ENCODE assay signal across 25 cellular contexts in the genomic region with DNA sequence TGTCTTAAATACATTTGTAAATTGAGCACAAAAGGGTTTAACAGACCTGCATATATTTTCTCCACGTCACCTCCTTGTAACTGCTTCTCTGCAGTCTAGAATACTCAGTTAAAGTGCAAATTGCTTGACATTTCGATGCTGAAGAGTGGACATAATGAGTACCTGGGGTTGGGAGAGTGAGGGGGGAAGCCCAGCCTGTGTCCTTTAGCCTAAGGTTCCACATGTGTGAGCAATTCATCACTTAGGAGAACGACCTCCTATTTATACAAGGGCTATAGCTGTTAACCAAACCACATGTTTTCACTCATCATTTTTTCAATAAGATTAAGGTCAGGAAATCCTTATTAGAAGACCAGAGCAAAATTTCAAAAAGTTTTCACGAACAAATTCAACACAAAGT.
"Had no signal": no experiment of that assay in that cellular context is flagged by ENCODE, and none has a peak within 500 bp of the region (broad histone marks: within the 10 kb centered on the region; RNA-seq: fewer than 3 reads in every experiment).

No MANE protein-coding gene starts in this region.

- H3K4me3 ChIP-seq: adrenal gland, PC-9 had no signal

- H3K27me3 Mint-ChIP-seq: activated CD4-positive, alpha-beta T cell treated with anti-CD3 and anti-CD28 coated beads, Interleukin-2, amount 10 ng/mL, durations not matched to agents 7 days and 5 days; activated CD8-positive, alpha-beta T cell treated with anti-CD3 and anti-CD28 coated beads for 36 hours; activated naive CD8-positive, alpha-beta T cell treated with anti-CD3 and anti-CD28 coated beads, Interleukin-2, amount 10 ng/mL, durations not matched to agents 7 days and 5 days; brain; T-cell had no signal

- H3K4me1 ChIP-seq: adrenal gland had no signal

- H3K4me3 Mint-ChIP-seq: activated CD4-positive, alpha-beta T cell treated with anti-CD3 and anti-CD28 coated beads, Interleukin-2, amount 10 ng/mL, durations not matched to agents 7 days and 5 days; activated CD8-positive, alpha-beta T cell treated with anti-CD3 and anti-CD28 coated beads for 36 hours; activated naive CD8-positive, alpha-beta T cell treated with anti-CD3 and anti-CD28 coated beads, Interleukin-2, amount 10 ng/mL, durations not matched to agents 7 days and 5 days; brain; T-cell had no signal

- H3K27me3 ChIP-seq: adrenal gland had no signal

- H3K4me1 Mint-ChIP-seq: activated CD4-positive, alpha-beta T cell treated with anti-CD3 and anti-CD28 coated beads, Interleukin-2, amount 10 ng/mL, durations not matched to agents 7 days and 5 days; activated naive CD8-positive, alpha-beta T cell treated with anti-CD3 and anti-CD28 coated beads, Interleukin-2, amount 10 ng/mL, durations not matched to agents 7 days and 5 days; T-cell had no signal

- H2AFZ ChIP-seq: PC-9 had no signal

- ATAC-seq: activated CD8-positive, alpha-beta T cell treated with anti-CD3 and anti-CD28 coated beads for 36 hours; T-cell had no signal

- H3K36me3 Mint-ChIP-seq: activated naive CD8-positive, alpha-beta T cell treated with anti-CD3 and anti-CD28 coated beads, Interleukin-2, amount 10 ng/mL, durations not matched to agents 7 days and 5 days; brain; T-cell had no signal

- H3K9me3 ChIP-seq: adrenal gland had no signal

- H3K36me3 ChIP-seq: adrenal gland had no signal

- H3K27ac Mint-ChIP-seq: activated CD4-positive, alpha-beta T cell treated with anti-CD3 and anti-CD28 coated beads, Interleukin-2, amount 10 ng/mL, durations not matched to agents 7 days and 5 days; activated CD8-positive, alpha-beta T cell treated with anti-CD3 and anti-CD28 coated beads for 36 hours; activated naive CD8-positive, alpha-beta T cell treated with anti-CD3 and anti-CD28 coated beads, Interleukin-2, amount 10 ng/mL, durations not matched to agents 7 days and 5 days; T-cell had no signal

- H3K27ac ChIP-seq: adrenal gland, PC-9, VCaP had no signal

- H3K4me2 ChIP-seq: PC-9 had no signal

- H3K9me3 Mint-ChIP-seq: activated CD4-positive, alpha-beta T cell treated with anti-CD3 and anti-CD28 coated beads, Interleukin-2, amount 10 ng/mL, durations not matched to agents 7 days and 5 days; activated CD8-positive, alpha-beta T cell treated with anti-CD3 and anti-CD28 coated beads for 36 hours; activated naive CD8-positive, alpha-beta T cell treated with anti-CD3 and anti-CD28 coated beads, Interleukin-2, amount 10 ng/mL, durations not matched to agents 7 days and 5 days; brain; T-cell had no signal

- DNase-seq: activated CD4-positive, alpha-beta T cell treated with anti-CD3 and anti-CD28 coated beads, Interleukin-2, amount 10 ng/mL, durations not matched to agents 7 days and 5 days; activated CD4-positive, CD25-positive, alpha-beta regulatory T cell; activated CD8-positive, alpha-beta memory T cell treated with anti-CD3 and anti-CD28 coated beads, Interleukin-2, amount 50 U/mL, for 48 hours; activated CD8-positive, alpha-beta T cell treated with anti-CD3 and anti-CD28 coated beads for 36 hours; activated naive CD4-positive, alpha-beta T cell treated with anti-CD3 and anti-CD28 coated beads, Interleukin-2, amount 50 U/mL, for 16 hours; activated naive CD8-positive, alpha-beta T cell treated with anti-CD3 and anti-CD28 coated beads, Interleukin-2, amount 10 ng/mL, durations not matched to agents 7 days and 5 days; activated T-cell treated with anti-CD3 and anti-CD28 coated beads, Interleukin-2, amount 50 U/mL, for 1 hour; adrenal gland; anterior cingulate cortex; Kasumi-1; KBM-7; NCI-H1105 treated with DMSO at 0.1 percent for 48 hours; NCI-H1436 treated with DMSO at 0.1 percent for 48 hours; NCI-H187 treated with DMSO at 0.1 percent for 48 hours; NCI-H2081 treated with DMSO at 0.1 percent for 48 hours; NCI-H226; NCI-H510A; NCI-H526 treated with DMSO at 0.1 percent for 48 hours; PC-9; SHP77 treated with DMSO at 0.1 percent for 48 hours; T-cell; T-helper 2 cell; T1000 had no signal
